9 cellular contexts compared by ENCODE assay signal in the genomic region with DNA sequence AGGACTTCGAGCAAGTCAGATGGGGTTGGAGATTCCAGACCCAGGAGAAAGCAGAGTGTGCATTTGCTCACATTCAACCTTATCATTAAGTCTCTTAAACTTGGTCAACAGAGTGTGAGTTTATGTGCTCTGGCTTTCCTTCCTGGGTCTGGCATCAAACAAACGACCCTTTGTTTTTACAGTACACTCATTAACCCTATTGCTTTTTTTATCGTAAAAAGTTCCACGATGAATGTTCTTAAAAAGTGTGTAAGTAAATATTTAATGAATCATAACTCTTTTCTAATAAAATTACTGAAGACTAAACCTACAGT. TPM values are rescaled to one million over a fixed set of nuclear protein-coding genes. Genes with fewer than 3 reads are reported as not detected.
A peak's percentile ranks its signal among the peaks of the same experiment; 100 is the strongest.
DNase-seq lines count a peak whose midpoint lies in the region; ATAC-seq and TF ChIP-seq lines count a peak whose summit lies in the region.
"Had no signal": no experiment of that assay in that cellular context is flagged by ENCODE, and none has a peak within 500 bp of the region (broad histone marks: within the 10 kb centered on the region; RNA-seq: fewer than 3 reads in every experiment).

No MANE protein-coding gene starts in this region.

- no peak overlapping the region for H3K27ac Mint-ChIP-seq in neural progenitor cell

- peak overlapping the region; percentile 77 for H3K9ac ChIP-seq in DND-41 (ENCODE audit: low read depth, low read length)
- H3K9ac ChIP-seq in Loucy (ENCODE audit: low read depth, low read length, poor library complexity, severe bottlenecking) = peak overlapping the region; percentile 73
- no peak overlapping the region for H3K9ac ChIP-seq in neural progenitor cell

- peaks cover 8% of the 10 kb centered on the region for H3K36me3 Mint-ChIP-seq in neural progenitor cell

- peaks cover 44% of the 10 kb centered on the region for H3K4me1 Mint-ChIP-seq in neural progenitor cell

- H3F3A ChIP-seq in Loucy (ENCODE audit: low read depth) = peaks cover 6% of the 10 kb centered on the region; the same call in 1 of the 2 replicates
- peaks cover 36% of the 10 kb centered on the region for H3F3A ChIP-seq in neural progenitor cell (ENCODE audit: low read depth)

- ATAC-seq in DND-41 (ENCODE audit: insufficient read depth, low read depth) (no peak), HG03457 (IDR thresholded peaks at IDR 0.05; ENCODE audit: unreplicated experiment) (no peak)

- H3K9me3 ChIP-seq in DND-41 (ENCODE audit: insufficient read depth, low read length, severe bottlenecking) (no peaks in the 10 kb centered on the region), Loucy (ENCODE audit: insufficient read depth, low read depth, low read length) (no peaks in the 10 kb centered on the region), ectodermal cell (ENCODE audit: control insufficient read depth, low read length) (no peaks in the 10 kb centered on the region), neural progenitor cell (ENCODE audit: low read depth) (no peaks in the 10 kb centered on the region), thyroid gland (no peaks in the 10 kb centered on the region)

- H3K4me3 ChIP-seq in DND-41 (ENCODE audit: low read depth in 1 of 2, low read length in 2 of 2) (peak overlapping the region in 1 of 2 experiments; percentile 73; a peak in 3 of 4 replicates), Loucy (ENCODE audit: low read length, poor library complexity, severe bottlenecking) (peak overlapping the region; percentile 83), ectodermal cell (ENCODE audit: insufficient read depth, low read depth, low read length) (peak overlapping the region; percentile 75), neural progenitor cell (peak overlapping the region; percentile 55), thyroid gland (replicated peaks in 1 of 3) (no peak overlapping the region), brain microvascular endothelial cell (ENCODE audit: low read depth, low read length) (no peak overlapping the region)

- peak overlapping the region; percentile 96 for H3K4me3 Mint-ChIP-seq in neural progenitor cell

- intact Hi-C loops in thyroid gland (cut with DNase I) = loop anchor here (10.0 kb wide), 2 partner anchors 124 to 156 kb away; no protein-coding TSS in a partner anchor

- peaks cover 43% of the 10 kb centered on the region; the same call in 1 of the 2 replicates for H4K20me1 ChIP-seq in DND-41 (ENCODE audit: insufficient read depth, low read length)
- peaks cover 44% of the 10 kb centered on the region for H4K20me1 ChIP-seq in Loucy (ENCODE audit: insufficient read depth, low read length, poor library complexity, severe bottlenecking)
- H4K20me1 ChIP-seq in neural progenitor cell (ENCODE audit: low read depth) = peaks cover 50% of the 10 kb centered on the region

- peaks cover 8% of the 10 kb centered on the region for H3K27me3 Mint-ChIP-seq in neural progenitor cell (ENCODE audit: insufficient read depth, low read depth)

- H3K79me2 ChIP-seq in DND-41 (ENCODE audit: insufficient read depth, low read length) (peaks cover 70% of the 10 kb centered on the region), Loucy (ENCODE audit: insufficient read depth, low read length) (peaks cover 70% of the 10 kb centered on the region), neural progenitor cell (ENCODE audit: low read depth) (peaks cover 70% of the 10 kb centered on the region)

- in situ Hi-C loops in brain microvascular endothelial cell (cut with HindIII; ENCODE audit: low pct_ligation_motif_present, low sequenced_read_pairs) = no loop called here

- H3K36me3 ChIP-seq in DND-41 (ENCODE audit: insufficient read depth, low read length) = no peaks in the 10 kb centered on the region
- no peaks in the 10 kb centered on the region for H3K36me3 ChIP-seq in Loucy (ENCODE audit: insufficient read depth, low read length)
- H3K36me3 ChIP-seq in ectodermal cell (ENCODE audit: control insufficient read depth, insufficient read depth, low read length) = no peaks in the 10 kb centered on the region
- H3K36me3 ChIP-seq in neural progenitor cell = no peaks in the 10 kb centered on the region
- no peaks in the 10 kb centered on the region for H3K36me3 ChIP-seq in thyroid gland
- H3K36me3 ChIP-seq in brain microvascular endothelial cell (replicated peaks) = no peaks in the 10 kb centered on the region

- no peaks in the 10 kb centered on the region for H3K9me3 Mint-ChIP-seq in neural progenitor cell

- no peaks in the 10 kb centered on the region for H3K27me3 ChIP-seq in DND-41 (ENCODE audit: insufficient read depth, low read length, poor library complexity)
- H3K27me3 ChIP-seq in Loucy (ENCODE audit: insufficient read depth, low read length, poor library complexity, severe bottlenecking) = no peaks in the 10 kb centered on the region
- no peaks in the 10 kb centered on the region for H3K27me3 ChIP-seq in ectodermal cell (ENCODE audit: control insufficient read depth, insufficient read depth, low read length, poor library complexity, severe bottlenecking)
- H3K27me3 ChIP-seq in neural progenitor cell = peaks cover 17% of the 10 kb centered on the region
- H3K27me3 ChIP-seq in thyroid gland = no peaks in the 10 kb centered on the region
- H3K27me3 ChIP-seq in brain microvascular endothelial cell (replicated peaks) = no peaks in the 10 kb centered on the region

- DNase-seq in DND-41 = no peak
- no peak for DNase-seq in neural progenitor cell (ENCODE audit: low spot score)
- no peak for DNase-seq in thyroid gland
- DNase-seq in brain microvascular endothelial cell = no peak
- no peak for DNase-seq in A172 (ENCODE audit: low spot score)
- DNase-seq: NCI-H2029 treated with DMSO at 0.1 percent for 48 hours had no signal

- TF ChIP-seq POLR2A in thyroid gland (IDR thresholded peaks at IDR 0.05) = no peak

- 94 to 95% methylated on average over 1 to 2 of the region's 4 CpGs for WGBS in ectodermal cell, 2 experiments
- 43 to 51% methylated on average over 4 of the region's 4 CpGs for WGBS in thyroid gland, 2 donors

- H2AFZ ChIP-seq in DND-41 (ENCODE audit: low read depth, low read length) (no peak overlapping the region), Loucy (ENCODE audit: low read length) (no peak overlapping the region), neural progenitor cell (replicated peaks) (no peak overlapping the region)

- no peaks in the 10 kb centered on the region for H3K9me2 ChIP-seq in Loucy (replicated peaks; ENCODE audit: low read depth, low read length)

- H3K27ac ChIP-seq in DND-41 (ENCODE audit: low read length) (peak overlapping the region; percentile 90), ectodermal cell (ENCODE audit: insufficient read depth, low read depth, low read length, poor library complexity, severe bottlenecking) (no peak overlapping the region), neural progenitor cell (no peak overlapping the region), thyroid gland (no peak overlapping the region), brain microvascular endothelial cell (no peak overlapping the region)

- TF ChIP-seq CTCF in DND-41 (IDR thresholded peaks at IDR 0.05; ENCODE audit: borderline replicate concordance, extremely low read depth, low read length, poor library complexity, severe bottlenecking) (no peak), Loucy (conservative IDR thresholded peaks at IDR 0.05; ENCODE audit: low read length) (no peak), neural progenitor cell (IDR thresholded peaks at IDR 0.05) (no peak), thyroid gland (IDR thresholded peaks at IDR 0.05) (no peak), brain microvascular endothelial cell (IDR thresholded peaks at IDR 0.05; ENCODE audit: low read depth, low read length, missing control alignments) (no peak)

- H3K4me1 ChIP-seq in DND-41 (ENCODE audit: insufficient read depth, low read length) (peaks cover 44% of the 10 kb centered on the region), Loucy (ENCODE audit: insufficient read depth, low read length, poor library complexity, severe bottlenecking) (peaks cover 62% of the 10 kb centered on the region), ectodermal cell (ENCODE audit: control insufficient read depth, insufficient read depth, low read length) (peaks cover 42% of the 10 kb centered on the region), neural progenitor cell (peaks cover 50% of the 10 kb centered on the region), thyroid gland (peaks cover 0 to 37% of the 10 kb centered on the region in 2 donors)

- H3K4me2 ChIP-seq in DND-41 (ENCODE audit: insufficient read depth, low read length) (peak overlapping the region; percentile 83), Loucy (ENCODE audit: low read depth, low read length, poor library complexity, severe bottlenecking) (peak overlapping the region; percentile 86), neural progenitor cell (peak overlapping the region; percentile 98)

RNA-seq across cellular contexts. Expression of a gene that starts 2.5 kb away (rescaled TPM):
- polyA plus RNA-seq in ectodermal cell (2013, experiment 1 of 4) = 174 TPM
- 163 TPM for polyA plus RNA-seq in ectodermal cell (2013, experiment 2 of 4)
- 134 TPM for polyA plus RNA-seq in ectodermal cell (2013, experiment 3 of 4)
- 143 TPM for polyA plus RNA-seq in ectodermal cell (2013, experiment 4 of 4)
- total RNA-seq in neural progenitor cell (ENCODE audit: low replicate concordance) (149 and 167 TPM in 2 replicates), thyroid gland (100 to 1,000 TPM in 2 of 4 donors, 10 to 100 TPM in 2; 67.0 to 206 (median 95.9) TPM)
- 26.0 and 26.6 TPM in 2 replicates for total RNA-seq in A172 (2014; rRNA removed; shearing (Covaris generic))

Comparison
In these comparisons a context has a peak if more than half of its experiments do, and no peak if none do; other contexts are left out.
1. H3K4me3 ChIP-seq: peak in Loucy (single experiment), ectodermal cell (single experiment) and neural progenitor cell (single experiment); none in thyroid gland (0 of 3) and brain microvascular endothelial cell (single experiment).
2. Peak in every context shown above with its lines, with median percentiles within 50 percentile points of each other: H3K4me2 ChIP-seq.